Comparison of ENCODE assay signal across 8 cellular contexts in the genomic region with DNA sequence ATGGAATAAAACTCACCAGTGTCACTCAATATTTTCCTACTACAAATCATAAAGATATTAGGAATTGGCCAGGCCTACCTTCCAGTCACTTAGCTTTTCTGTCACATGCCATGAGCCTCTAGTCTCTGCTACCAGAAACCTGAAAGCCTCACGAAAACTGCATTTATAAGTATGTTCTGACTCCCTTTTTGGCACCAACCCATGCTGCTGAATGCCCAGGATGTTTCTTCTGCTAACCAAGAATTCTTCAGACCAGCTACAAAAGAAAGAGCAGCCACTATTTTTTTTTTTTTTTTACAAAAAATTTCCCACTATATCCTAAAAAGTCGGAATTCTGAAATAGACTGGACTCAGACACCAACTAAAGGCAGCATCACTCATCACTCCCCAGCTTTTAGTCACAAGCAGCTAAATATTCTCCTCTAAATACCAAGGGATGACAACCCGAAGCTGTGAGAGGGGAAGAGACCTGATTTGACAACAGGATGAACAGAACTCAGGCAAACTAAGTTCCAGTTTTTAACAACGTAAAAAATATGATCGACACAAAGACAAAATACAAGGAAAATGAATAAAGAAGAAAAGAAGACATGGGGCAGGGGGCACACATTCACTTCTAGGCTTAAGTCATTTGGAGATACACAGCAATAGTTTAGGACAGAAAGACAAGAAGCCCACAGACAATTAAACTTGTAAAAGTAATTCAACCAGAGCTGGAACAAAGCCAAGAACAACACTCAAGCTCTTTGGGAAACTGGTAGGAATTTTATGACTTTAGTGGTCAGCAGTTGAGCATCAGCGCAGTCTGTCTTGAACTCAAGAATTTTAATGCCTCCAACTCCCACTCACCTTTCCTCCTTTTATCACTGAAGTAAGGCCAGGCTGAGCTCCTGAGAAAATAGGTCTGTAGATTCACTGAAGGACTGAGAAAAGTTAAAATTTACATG. TPM values are rescaled to one million over a fixed set of nuclear protein-coding genes. Genes with fewer than 3 reads are reported as not detected.
DNase-seq lines count a peak whose midpoint lies in the region; ATAC-seq and TF ChIP-seq lines count a peak whose summit lies in the region.

No MANE protein-coding gene starts in this region.

- H3K4me3 Mint-ChIP-seq in activated naive CD4-positive, alpha-beta T cell treated with anti-CD3 and anti-CD28 coated beads for 36 hours, result peak overlapping the region; percentile 98
- H3K4me3 Mint-ChIP-seq in dendritic cell treated with granulocyte-macrophage colony-stimulating factor and Interleukin-4, amounts not matched to agents 40 ng/mL and 50 ng/mL, for 4 days, result peak overlapping the region; percentile 53
- peak overlapping the region; percentile 100 for H3K4me3 Mint-ChIP-seq in natural killer cell

- no peaks in the 10 kb centered on the region for H3K27me3 Mint-ChIP-seq in activated naive CD4-positive, alpha-beta T cell treated with anti-CD3 and anti-CD28 coated beads for 36 hours (ENCODE audit: low read depth)
- no peaks in the 10 kb centered on the region for H3K27me3 Mint-ChIP-seq in dendritic cell treated with granulocyte-macrophage colony-stimulating factor and Interleukin-4, amounts not matched to agents 40 ng/mL and 50 ng/mL, for 4 days
- H3K27me3 Mint-ChIP-seq in natural killer cell (ENCODE audit: low read depth in 2 of 2), result no peaks in the 10 kb centered on the region

- intact Hi-C loops in activated naive CD4-positive, alpha-beta T cell treated with anti-CD3 and anti-CD28 coated beads for 36 hours (cut with micrococcal nuclease), result loop anchor here (1.0 to 10.0 kb wide), 10 partner anchors 25 to 1248 kb away; partner anchors contain the start of genes COPA, IGSF8, NCSTN and PEX19
- intact Hi-C loops in dendritic cell treated with granulocyte-macrophage colony-stimulating factor and Interleukin-4, amounts not matched to agents 40 ng/mL and 50 ng/mL, for 4 days (cut with micrococcal nuclease), result no loop called here
- intact Hi-C loops in natural killer cell (cut with micrococcal nuclease), result loop anchor here (5.0 kb wide), 1 partner anchor 338 kb away; no protein-coding TSS in a partner anchor

- CTCF ChIA-PET in activated naive CD4-positive, alpha-beta T cell treated with anti-CD3 and anti-CD28 coated beads for 36 hours (lab: Charles Lee), result interaction anchor here (0.5 to 3.8 kb wide), 7 partner anchors 8 to 159 kb away, joined by 3 to 26 read pairs (median 3); no protein-coding TSS in a partner anchor

- peaks cover 4% of the 10 kb centered on the region for H3K4me1 ChIP-seq in NT2/D1 (ENCODE audit: insufficient read depth, insufficient read length)

- peaks cover 63% of the 10 kb centered on the region for H3K4me1 Mint-ChIP-seq in activated naive CD4-positive, alpha-beta T cell treated with anti-CD3 and anti-CD28 coated beads for 36 hours (ENCODE audit: low read depth)
- peaks cover 30% of the 10 kb centered on the region for H3K4me1 Mint-ChIP-seq in dendritic cell treated with granulocyte-macrophage colony-stimulating factor and Interleukin-4, amounts not matched to agents 40 ng/mL and 50 ng/mL, for 4 days (ENCODE audit: low read depth)
- peaks cover 18 to 35% of the 10 kb centered on the region in 2 donors for H3K4me1 Mint-ChIP-seq in natural killer cell

- H3K36me3 ChIP-seq in NT2/D1 (ENCODE audit: insufficient read depth, insufficient read length, low read length), result peaks cover 24% of the 10 kb centered on the region

- no peaks in the 10 kb centered on the region for H3K9me3 Mint-ChIP-seq in activated naive CD4-positive, alpha-beta T cell treated with anti-CD3 and anti-CD28 coated beads for 36 hours
- H3K9me3 Mint-ChIP-seq in dendritic cell treated with granulocyte-macrophage colony-stimulating factor and Interleukin-4, amounts not matched to agents 40 ng/mL and 50 ng/mL, for 4 days, result no peaks in the 10 kb centered on the region
- H3K9me3 Mint-ChIP-seq in natural killer cell, result no peaks in the 10 kb centered on the region

- peak overlapping the region; percentile 98 for H3K9ac ChIP-seq in NT2/D1 (ENCODE audit: insufficient read length, low read depth)

- DNase-seq in activated naive CD4-positive, alpha-beta T cell treated with anti-CD3 and anti-CD28 coated beads for 36 hours, result peak; percentile 6
- no peak for DNase-seq in activated naive CD4-positive, alpha-beta T cell treated with Interleukin-2 at 50 U/mL for 16 hours
- DNase-seq in NT2/D1 (ENCODE audit: low read depth, low spot score) (no peak), natural killer cell (no peak), cortex of kidney (lab: John Stamatoyannopoulos, UW) (no peak), GM20000 (ENCODE audit: low spot score) (no peak)

- no peaks in the 10 kb centered on the region for H3K9me3 ChIP-seq in NT2/D1 (ENCODE audit: insufficient read depth, low read length)

- no peaks in the 10 kb centered on the region for H3K27me3 ChIP-seq in NT2/D1 (ENCODE audit: insufficient read depth, insufficient read length)

- TF ChIP-seq CTCF in natural killer cell (IDR thresholded peaks at IDR 0.05) (no peak), GM20000 (IDR thresholded peaks at IDR 0.05; ENCODE audit: extremely low read depth, missing control alignments) (no peak)

- ATAC-seq in natural killer cell (no peak), GM19035 (IDR thresholded peaks at IDR 0.05; ENCODE audit: unreplicated experiment) (no peak)

- H3K4me3 ChIP-seq in NT2/D1 (ENCODE audit: insufficient read length, low read depth), result peak overlapping the region; percentile 93

- H3K36me3 Mint-ChIP-seq in activated naive CD4-positive, alpha-beta T cell treated with anti-CD3 and anti-CD28 coated beads for 36 hours (ENCODE audit: low read depth), result peaks cover 26% of the 10 kb centered on the region
- H3K36me3 Mint-ChIP-seq in dendritic cell treated with granulocyte-macrophage colony-stimulating factor and Interleukin-4, amounts not matched to agents 40 ng/mL and 50 ng/mL, for 4 days (ENCODE audit: low read depth), result peaks cover 39% of the 10 kb centered on the region
- H3K36me3 Mint-ChIP-seq in natural killer cell, result no peaks in the 10 kb centered on the region

- H3K27ac Mint-ChIP-seq in activated naive CD4-positive, alpha-beta T cell treated with anti-CD3 and anti-CD28 coated beads for 36 hours, result peak overlapping the region; percentile 100
- H3K27ac Mint-ChIP-seq in dendritic cell treated with granulocyte-macrophage colony-stimulating factor and Interleukin-4, amounts not matched to agents 40 ng/mL and 50 ng/mL, for 4 days, result peak overlapping the region; percentile 99
- H3K27ac Mint-ChIP-seq in natural killer cell, result peak overlapping the region; percentile 99 to 100

RNA-seq across cellular contexts. Expression of gene DCAF8, which starts 1.6 kb away (rescaled TPM):
- total RNA-seq in activated naive CD4-positive, alpha-beta T cell treated with anti-CD3 and anti-CD28 coated beads for 36 hours, result 100 to 1,000 TPM; 218 to 226 TPM
- 100 to 1,000 TPM; 189 to 201 (median 189) TPM for total RNA-seq in natural killer cell

RNA-seq across cellular contexts. Expression of gene PEX19, which starts 24.2 kb away (rescaled TPM):
- 10 to 100 TPM; 58.3 to 65.4 TPM for total RNA-seq in activated naive CD4-positive, alpha-beta T cell treated with anti-CD3 and anti-CD28 coated beads for 36 hours
- total RNA-seq in natural killer cell, result 10 to 100 TPM; 41.5 to 48.8 (median 47.8) TPM

RNA-seq across cellular contexts. Expression of gene PEA15, which starts 55.5 kb away (rescaled TPM):
- total RNA-seq in activated naive CD4-positive, alpha-beta T cell treated with anti-CD3 and anti-CD28 coated beads for 36 hours, result 10 to 100 TPM; 34.3 to 42.0 TPM
- 10 to 100 TPM; 25.3 to 27.9 (median 25.5) TPM for total RNA-seq in natural killer cell
